In genomic region chr2:24720310-24720709, GRCh38 we compare ENCODE assay signal across 1 cellular context.
TF ChIP-seq lines count a peak whose summit lies in the region.

No MANE protein-coding gene starts in this region.

TF ChIP-seq in GM12878, 131 proteins besides CTCF, POLR2A, EP300 and RAD21 (continued from another document):
- TF ChIP-seq RELB (IDR thresholded peaks at IDR 0.05; ENCODE audit: low read depth) (peak; percentile 29; the same call in 1 of the 2 replicates), MLLT1 (IDR thresholded peaks at IDR 0.05) (0 out of 2 replicates have a peak, but pooled peaks have one; percentile 25), ATF7 (IDR thresholded peaks at IDR 0.05; ENCODE audit: low read depth) (peak; percentile 92), IRF4 (IDR thresholded peaks at IDR 0.05; ENCODE audit: low read depth, low read length) (no peak), MTA2 (IDR thresholded peaks at IDR 0.05; ENCODE audit: low read depth) (peak; percentile 39; the same call in 1 of the 2 replicates), STAT1 (conservative IDR thresholded peaks at IDR 0.05) (no peak), KLF5 (IDR thresholded peaks at IDR 0.05; ENCODE audit: partially characterized antibody) (peak; percentile 65), JUND (IDR thresholded peaks at IDR 0.05; ENCODE audit: low read depth, low read length) (peak; percentile 60; the same call in 1 of the 2 replicates), TBL1XR1 (IDR thresholded peaks at IDR 0.05; ENCODE audit: low read depth, low read length) (peak; percentile 58; the same call in 1 of the 2 replicates), ATF3 (IDR thresholded peaks at IDR 0.05; ENCODE audit: borderline replicate concordance, extremely low read depth, low read depth, low read length) (no peak), ESRRA (IDR thresholded peaks at IDR 0.05; ENCODE audit: low read length) (no peak), ZNF24 (IDR thresholded peaks at IDR 0.05) (no peak), ZBTB40 (IDR thresholded peaks at IDR 0.05; ENCODE audit: borderline replicate concordance) (no peak), NFXL1 (IDR thresholded peaks at IDR 0.05; ENCODE audit: borderline replicate concordance) (no peak), SREBF1 (IDR thresholded peaks at IDR 0.05; ENCODE audit: low read length) (peak; percentile 12; the same call in 1 of the 2 replicates), JUNB (IDR thresholded peaks at IDR 0.05) (no peak), FOS (IDR thresholded peaks at IDR 0.05; ENCODE audit: borderline replicate concordance, extremely low read depth, insufficient read length) (no peak), POU2F2 (IDR thresholded peaks at IDR 0.05; ENCODE audit: borderline replicate concordance, low read depth, low read length) (peak; percentile 95; the same call in 2 of the 3 replicates), ELK1 (IDR thresholded peaks at IDR 0.05; ENCODE audit: low read depth, low read length) (no peak), NR2F1 (conservative IDR thresholded peaks at IDR 0.05) (0 out of 2 replicates have a peak, but pooled peaks have one; percentile 26), NR2C2 (IDR thresholded peaks at IDR 0.05; ENCODE audit: borderline replicate concordance, control insufficient read depth, insufficient read length, low read depth) (no peak), FOXK2 (IDR thresholded peaks at IDR 0.05) (peak; percentile 90; the same call in 1 of the 2 replicates), SREBF2 (IDR thresholded peaks at IDR 0.05; ENCODE audit: low read length) (no peak), NBN (IDR thresholded peaks at IDR 0.05) (peak; percentile 77; the same call in 1 of the 2 replicates), ZNF687 (IDR thresholded peaks at IDR 0.05) (peak; percentile 48; the same call in 1 of the 2 replicates), TAF1 (IDR thresholded peaks at IDR 0.05; ENCODE audit: borderline replicate concordance, low read depth, low read length) (no peak), IKZF2 (IDR thresholded peaks at IDR 0.05) (peak; percentile 34 to 42; a peak in 2 of 4 replicates), PBX3 (IDR thresholded peaks at IDR 0.05; ENCODE audit: insufficient replicate concordance, low read depth, low read length) (no peak), MTA3 (IDR thresholded peaks at IDR 0.05; ENCODE audit: borderline replicate concordance, low read length) (no peak), RFX5 (IDR thresholded peaks at IDR 0.05; ENCODE audit: low read depth, low read length) (no peak), ZNF592 (IDR thresholded peaks at IDR 0.05) (no peak), SKIL (IDR thresholded peaks at IDR 0.05; ENCODE audit: low read depth, poor library complexity, severe bottlenecking) (peak; percentile 66), POLR2AphosphoS2 (IDR thresholded peaks at IDR 0.05; ENCODE audit: low read depth, low read length) (no peak), MYC (IDR thresholded peaks at IDR 0.05; ENCODE audit: insufficient read depth, insufficient read length, insufficient replicate concordance, low read length, severe bottlenecking) (no peak), MEF2B (IDR thresholded peaks at IDR 0.05; ENCODE audit: partially characterized antibody, poor library complexity, severe bottlenecking) (peak; percentile 95)
